In the genomic region with DNA sequence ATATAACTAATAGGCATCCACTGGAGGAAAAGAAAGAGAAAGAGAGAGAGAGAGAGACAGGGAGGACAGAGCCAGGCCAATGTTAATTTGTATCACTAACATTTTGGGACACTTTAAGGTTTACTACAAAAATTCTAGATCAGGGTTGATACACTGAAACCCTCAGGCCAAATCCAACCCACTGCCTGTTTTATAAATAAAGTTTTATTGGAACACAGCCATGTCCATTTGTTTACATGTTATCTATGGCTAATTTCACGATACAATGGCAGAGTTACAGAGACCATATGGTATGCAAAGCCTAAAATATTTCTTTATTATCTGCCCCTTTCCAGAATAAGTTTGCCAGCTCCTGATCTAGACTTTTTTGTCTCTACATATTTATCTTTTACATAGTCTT, we compare ENCODE assay signal across 25 cellular contexts.
"Had no signal": no experiment of that assay in that cellular context is flagged by ENCODE, and none has a peak within 500 bp of the region (broad histone marks: within the 10 kb centered on the region; RNA-seq: fewer than 3 reads in every experiment).

No MANE protein-coding gene starts in this region.

- H3K4me3 ChIP-seq: heart right ventricle, left lung, lower lobe of right lung, ovary, right atrium auricular region, right lobe of liver, stomach, testis, thyroid gland, transverse colon, upper lobe of right lung had no signal

- H3K9me3 ChIP-seq: heart right ventricle, left lung, lower lobe of right lung, ovary, right atrium auricular region, right lobe of liver, stomach, testis, thyroid gland, transverse colon, upper lobe of right lung had no signal

- FAIRE-seq: keratinocyte, urothelium cell line had no signal

- H3K36me3 ChIP-seq: heart right ventricle, left lung, lower lobe of right lung, ovary, right atrium auricular region, right lobe of liver, stomach, thyroid gland, transverse colon, upper lobe of right lung had no signal

- H3K4me1 ChIP-seq: left lung, lower lobe of right lung, right atrium auricular region, right lobe of liver had no signal

- H3K27ac ChIP-seq: left lung, lower lobe of right lung, right atrium auricular region, right lobe of liver, testis, transverse colon, upper lobe of right lung had no signal

- H3K27me3 ChIP-seq: heart right ventricle, left lung, ovary, right atrium auricular region, right lobe of liver, stomach, testis, thyroid gland, transverse colon, upper lobe of right lung had no signal

- DNase-seq: heart right ventricle; hippocampal formation; left colon; left lung; lower lobe of right lung; mammary epithelial cell; mesenchymal stem cell; naive B cell; natural killer cell; ovary; right lobe of liver; stimulated activated CD4-positive, alpha-beta T cell treated with anti-CD3 and anti-CD28 coated beads, Interleukin-12 subunit alpha, Interleukin-12 subunit beta, amount 100 ng/mL, for 4 hours; stimulated activated CD4-positive, alpha-beta T cell treated with anti-CD3 and anti-CD28 coated beads, Interleukin-15, amount 100 ng/mL, for 24 hours; stimulated activated CD4-positive, alpha-beta T cell treated with anti-CD3 and anti-CD28 coated beads, Interleukin-2, amount 100 ng/mL, for 24 hours; stimulated activated CD4-positive, alpha-beta T cell treated with anti-CD3 and anti-CD28 coated beads, Interleukin-4, amount 100 ng/mL, for 1 hour; stimulated activated naive B cell treated with anti-CD40 and anti-IgM and Interleukin-4, amounts not matched to agents 10 μg/mL and 1 μg/mL and 100 μg/mL, for 72 hours; stimulated activated naive CD8-positive, alpha-beta T cell treated with anti-CD3 and anti-CD28 coated beads, Interleukin-15, Interleukin-2, amounts not matched to agents 100 U/mL and 50 U/mL, for 24 hours; stomach; testis; thyroid gland; transverse colon; upper lobe of right lung had no signal
